8 cellular contexts compared by ENCODE assay signal in the genomic region with DNA sequence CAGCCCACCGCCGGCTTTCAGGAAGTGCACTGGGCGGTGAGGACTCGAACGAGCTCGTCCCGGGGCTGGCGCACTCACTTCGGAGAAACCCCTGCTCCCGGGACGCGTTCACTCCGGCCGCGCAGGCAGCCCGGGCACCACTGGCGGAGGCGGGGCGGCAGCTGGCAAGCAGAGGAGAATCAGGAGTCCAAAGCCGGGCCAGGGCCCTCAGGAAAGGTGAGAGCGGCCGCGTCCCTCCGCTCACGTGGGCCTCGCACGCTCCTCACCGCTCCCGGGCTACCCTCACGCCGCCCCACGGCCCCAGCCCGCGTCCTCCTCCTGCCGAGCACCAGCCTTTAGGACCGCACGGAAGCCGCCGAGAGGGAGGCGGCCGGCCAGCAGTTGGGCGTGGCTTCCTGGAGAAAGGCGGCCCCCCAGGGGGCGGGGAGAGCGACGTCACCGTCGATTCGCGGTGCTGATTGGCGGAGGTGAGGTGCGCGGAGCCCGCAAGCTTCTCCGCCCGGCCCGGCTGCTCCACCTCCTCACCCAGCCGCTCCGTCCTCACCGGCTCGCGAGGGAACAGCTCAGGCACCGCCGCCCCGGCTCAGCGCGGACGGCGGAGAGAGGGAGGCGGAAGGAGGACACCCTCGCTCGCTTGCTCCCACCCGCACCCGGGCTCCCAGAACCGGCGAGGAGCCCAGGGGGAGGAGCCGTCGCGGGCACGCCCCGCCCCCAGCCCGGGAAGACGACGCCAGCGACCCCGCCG. TPM values are rescaled to one million over a fixed set of nuclear protein-coding genes. Genes with fewer than 3 reads are reported as not detected.
DNase-seq lines count a peak whose midpoint lies in the region; ATAC-seq and TF ChIP-seq lines count a peak whose summit lies in the region.

A gene (plus strand): TSS at position 516 of the 745 bp plus-strand sequence. CDS start 400 bp downstream, outside the sequence.

- ATAC-seq in HG02623 (IDR thresholded peaks at IDR 0.05; ENCODE audit: unreplicated experiment) (peak; percentile 60), thoracic aorta (ENCODE audit: insufficient number of reproducible peaks, low FRiP score, low read depth) (peak; percentile 88)

- CTCF ChIA-PET in GM10248 (lab: Yijun Ruan, JAX), result interaction anchor here (1.3 to 3.0 kb wide), 5 partner anchors 14 to 98 kb away, joined by 3 to 10 read pairs (median 4); no protein-coding TSS in a partner anchor

- peaks cover 24% of the 10 kb centered on the region for H3K4me1 ChIP-seq in osteoblast (ENCODE audit: insufficient read depth, low read length)
- peaks cover 12 to 34% of the 10 kb centered on the region in 2 donors for H3K4me1 ChIP-seq in thoracic aorta (ENCODE audit: control insufficient read depth in 1 of 2, low read depth in 2 of 2)

- H3K27me3 Mint-ChIP-seq in activated naive CD8-positive, alpha-beta T cell, result no peaks in the 10 kb centered on the region

- POLR2A ChIA-PET in GM10248 (lab: Yijun Ruan, JAX), result interaction anchor here (0.5 to 1.0 kb wide), 2 partner anchors 17 to 192 kb away, joined by 3 to 6 read pairs; no protein-coding TSS in a partner anchor

- no peaks in the 10 kb centered on the region for H3K36me3 ChIP-seq in osteoblast (ENCODE audit: insufficient read depth, low read length)
- no peaks in the 10 kb centered on the region for H3K36me3 ChIP-seq in thoracic aorta

- H3K36me3 Mint-ChIP-seq in activated naive CD8-positive, alpha-beta T cell, result peaks cover 6% of the 10 kb centered on the region

- H2AFZ ChIP-seq in osteoblast (ENCODE audit: low read length), result peak within 1 kb of the TSS; percentile 91

- DNase-seq in GM10248 (ENCODE audit: extremely low spot score) (peak; percentile 96), NCI-H1105 (lab: John Stamatoyannopoulos, UW) (peak; percentile 97), SKM-1 treated with dmso at 0.1 percent for 144 hours (lab: John Stamatoyannopoulos, UW; ENCODE audit: unreplicated experiment) (peak; percentile 92), glomerular visceral epithelial cell (ENCODE audit: extremely low spot score) (peak; percentile 98), osteoblast (ENCODE audit: insufficient read length, low spot score, missing footprints) (peak; percentile 100), thoracic aorta (ENCODE audit: low spot score) (peak; percentile 86)

- H3K79me2 ChIP-seq in osteoblast (ENCODE audit: insufficient read depth, low read length), result peaks cover 31% of the 10 kb centered on the region

- H3K27ac Mint-ChIP-seq in activated naive CD8-positive, alpha-beta T cell, result peak within 1 kb of the TSS; percentile 85

- H3K4me2 ChIP-seq in osteoblast (ENCODE audit: insufficient read depth, low read length), result peak within 1 kb of the TSS; percentile 91

- H3K4me1 Mint-ChIP-seq in activated naive CD8-positive, alpha-beta T cell (ENCODE audit: low read depth), result peaks cover 28% of the 10 kb centered on the region

- H3K27ac ChIP-seq in osteoblast (ENCODE audit: low read depth, low read length) (peak within 1 kb of the TSS; percentile 68), thoracic aorta (peak within 1 kb of the TSS; percentile 96 to 99)

- H3K9me3 ChIP-seq in osteoblast (ENCODE audit: low read depth, low read length) (no peaks in the 10 kb centered on the region), thoracic aorta (no peaks in the 10 kb centered on the region)

- no peak for TF ChIP-seq CTCF in GM10248 (IDR thresholded peaks at IDR 0.05; ENCODE audit: control extremely low read depth, extremely low read depth, low read depth, missing control alignments)
- no peak for TF ChIP-seq CTCF in osteoblast (IDR thresholded peaks at IDR 0.05; ENCODE audit: extremely low read depth, low read depth, low read length)
- no peak for TF ChIP-seq CTCF in thoracic aorta (IDR thresholded peaks at IDR 0.05)

- peaks cover 4% of the 10 kb centered on the region for H3K27me3 ChIP-seq in osteoblast (ENCODE audit: insufficient read depth, low read length)
- no peaks in the 10 kb centered on the region for H3K27me3 ChIP-seq in thoracic aorta (replicated peaks; ENCODE audit: insufficient read depth)

- peak within 1 kb of the TSS; percentile 91 for H3K4me3 Mint-ChIP-seq in activated naive CD8-positive, alpha-beta T cell

- H3K9me3 Mint-ChIP-seq in activated naive CD8-positive, alpha-beta T cell (ENCODE audit: low read depth), result no peaks in the 10 kb centered on the region

- H3K4me3 ChIP-seq in osteoblast (ENCODE audit: insufficient read depth, low read length) (peak within 1 kb of the TSS; percentile 92), thoracic aorta (peak within 1 kb of the TSS; percentile 83)

- no peaks in the 10 kb centered on the region for H4K20me1 ChIP-seq in osteoblast (ENCODE audit: insufficient read depth, low read length)

RNA-seq across cellular contexts. Expression of the gene that starts here (rescaled TPM):
- total RNA-seq in osteoblast (7.4 and 10.1 TPM in 2 replicates), thoracic aorta (10 to 100 TPM; 33.9 to 38.7 TPM)

Comparison
In these comparisons a context has a peak if more than half of its experiments do, and no peak if none do; other contexts are left out.
1. Peak in every context shown above with its lines: DNase-seq, ATAC-seq, H3K4me3 ChIP-seq and H3K27ac ChIP-seq.